14 cellular contexts compared by ENCODE assay signal in the genomic region with DNA sequence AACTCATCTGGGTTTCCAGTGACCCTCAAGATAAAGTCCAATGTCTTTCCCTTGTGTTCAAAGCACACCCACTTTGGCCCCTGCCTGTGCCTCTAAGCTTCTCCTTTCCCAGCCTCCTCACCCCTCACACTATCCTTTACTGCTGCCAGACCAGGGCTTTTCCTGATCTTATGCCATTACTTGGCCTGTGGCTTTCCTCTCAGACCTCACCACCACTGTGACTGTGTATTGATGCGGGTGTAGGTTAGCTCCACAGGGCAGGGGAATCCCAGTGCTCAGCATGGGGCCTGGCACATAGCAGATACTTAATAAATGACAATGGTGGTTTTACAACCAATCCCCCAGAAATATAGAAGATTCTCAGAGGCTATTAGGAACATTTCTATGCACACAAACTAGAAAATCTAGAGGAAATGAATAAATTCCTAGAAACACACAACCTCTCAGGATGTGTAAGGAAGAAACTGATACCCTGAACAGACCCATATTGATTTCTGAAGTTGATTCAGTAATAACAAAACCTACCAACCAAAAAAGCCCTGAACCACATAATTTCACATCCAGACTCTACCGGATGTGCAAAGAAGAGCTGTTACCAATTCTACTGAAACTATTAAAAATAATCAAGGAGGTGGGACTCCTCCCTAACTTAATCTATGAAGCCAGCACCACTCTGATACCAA.
A peak's percentile ranks its signal among the peaks of the same experiment; 100 is the strongest.
DNase-seq lines count a peak whose midpoint lies in the region; ATAC-seq and TF ChIP-seq lines count a peak whose summit lies in the region.
"Had no signal": no experiment of that assay in that cellular context is flagged by ENCODE, and none has a peak within 500 bp of the region (broad histone marks: within the 10 kb centered on the region; RNA-seq: fewer than 3 reads in every experiment).

No MANE protein-coding gene starts in this region.

- CTCF ChIA-PET in activated CD8-positive, alpha-beta memory T cell treated with anti-CD3 and anti-CD28 coated beads, Interleukin-2, amount 10 ng/mL, durations not matched to agents 7 days and 5 days (lab: Charles Lee), result interaction anchor here (1.0 to 1.3 kb wide), 2 partner anchors 48 to 140 kb away, joined by 3 read pairs; no protein-coding TSS in a partner anchor

- no peaks in the 10 kb centered on the region for H4K20me1 ChIP-seq in osteoblast (ENCODE audit: insufficient read depth, low read length)

- H3K79me2 ChIP-seq in osteoblast (ENCODE audit: insufficient read depth, low read length), result no peaks in the 10 kb centered on the region

- H3K4me2 ChIP-seq in osteoblast (ENCODE audit: insufficient read depth, low read length), result no peak overlapping the region
- H3K4me2 ChIP-seq: A549 had no signal

- no peaks in the 10 kb centered on the region for H3K27me3 ChIP-seq in osteoblast (ENCODE audit: insufficient read depth, low read length)

- no peak overlapping the region for H3K4me3 ChIP-seq in osteoblast (ENCODE audit: insufficient read depth, low read length)
- H3K4me3 ChIP-seq: A549 had no signal

- H3K4me1 Mint-ChIP-seq in activated CD8-positive, alpha-beta memory T cell treated with anti-CD3 and anti-CD28 coated beads, Interleukin-2, amount 10 ng/mL, durations not matched to agents 7 days and 5 days, result peaks cover 18% of the 10 kb centered on the region

- H3K4me1 ChIP-seq in osteoblast (ENCODE audit: insufficient read depth, low read length), result no peaks in the 10 kb centered on the region
- H3K4me1 ChIP-seq: A549 had no signal

- peak overlapping the region; percentile 31 for H3K27ac Mint-ChIP-seq in activated CD8-positive, alpha-beta memory T cell treated with anti-CD3 and anti-CD28 coated beads, Interleukin-2, amount 10 ng/mL, durations not matched to agents 7 days and 5 days

- H3K27me3 Mint-ChIP-seq in activated CD8-positive, alpha-beta memory T cell treated with anti-CD3 and anti-CD28 coated beads, Interleukin-2, amount 10 ng/mL, durations not matched to agents 7 days and 5 days, result peaks cover 16% of the 10 kb centered on the region

- no peak overlapping the region for H3K27ac ChIP-seq in osteoblast (ENCODE audit: low read depth, low read length)
- H3K27ac ChIP-seq: A549 had no signal

- H3K9me3 Mint-ChIP-seq in activated CD8-positive, alpha-beta memory T cell treated with anti-CD3 and anti-CD28 coated beads, Interleukin-2, amount 10 ng/mL, durations not matched to agents 7 days and 5 days (ENCODE audit: low read depth), result no peaks in the 10 kb centered on the region

- no peak overlapping the region for H2AFZ ChIP-seq in osteoblast (ENCODE audit: low read length)

- no peaks in the 10 kb centered on the region for H3K9me3 ChIP-seq in osteoblast (ENCODE audit: low read depth, low read length)
- H3K9me3 ChIP-seq: A549 had no signal

- H3K36me3 ChIP-seq in osteoblast (ENCODE audit: insufficient read depth, low read length), result no peaks in the 10 kb centered on the region

- peaks cover 12% of the 10 kb centered on the region for H3K36me3 Mint-ChIP-seq in activated CD8-positive, alpha-beta memory T cell treated with anti-CD3 and anti-CD28 coated beads, Interleukin-2, amount 10 ng/mL, durations not matched to agents 7 days and 5 days
- H3K36me3 Mint-ChIP-seq: naive thymus-derived CD4-positive, alpha-beta T cell had no signal

- peak; percentile 58 for DNase-seq in activated CD8-positive, alpha-beta memory T cell treated with anti-CD3 and anti-CD28 coated beads, Interleukin-2, amount 10 ng/mL, durations not matched to agents 7 days and 5 days
- no peak for DNase-seq in activated CD8-positive, alpha-beta memory T cell treated with anti-CD3 and anti-CD28 coated beads for 24 hours
- DNase-seq in kidney tubule cell (ENCODE audit: low spot score) (peak; percentile 9), osteoblast (ENCODE audit: insufficient read length, low spot score, missing footprints) (no peak), NCI-H2107 (lab: John Stamatoyannopoulos, UW) (no peak), NCI-H2029 treated with DMSO at 0.1 percent for 48 hours (lab: John Stamatoyannopoulos, UW) (no peak)
- DNase-seq: activated effector memory CD4-positive, alpha-beta T cell treated with anti-CD3 and anti-CD28 coated beads, Interleukin-2, amount 50 U/mL, for 16 hours; DMS 273 treated with DMSO at 0.1 percent for 48 hours; naive thymus-derived CD4-positive, alpha-beta T cell; NCI-H446 treated with DMSO at 0.1 percent for 48 hours had no signal

- no peak overlapping the region for H3K4me3 Mint-ChIP-seq in activated CD8-positive, alpha-beta memory T cell treated with anti-CD3 and anti-CD28 coated beads, Interleukin-2, amount 10 ng/mL, durations not matched to agents 7 days and 5 days

- peak; percentile 77 for ATAC-seq in activated CD8-positive, alpha-beta memory T cell treated with anti-CD3 and anti-CD28 coated beads, Interleukin-2, amount 10 ng/mL, durations not matched to agents 7 days and 5 days
- ATAC-seq in GM21717 (IDR thresholded peaks at IDR 0.05; ENCODE audit: unreplicated experiment) (peak; percentile 80), HG03159 (IDR thresholded peaks at IDR 0.05; ENCODE audit: unreplicated experiment) (peak; percentile 56)
- ATAC-seq: A549; esophagus mucosa; naive thymus-derived CD4-positive, alpha-beta T cell had no signal

- no peak for TF ChIP-seq CTCF in osteoblast (IDR thresholded peaks at IDR 0.05; ENCODE audit: extremely low read depth, low read depth, low read length)

Comparison
In these comparisons a context has a peak if more than half of its experiments do, and no peak if none do; other contexts are left out.
1. DNase-seq: peak in activated CD8-positive, alpha-beta memory T cell treated with anti-CD3 and anti-CD28 coated beads, Interleukin-2, amount 10 ng/mL, durations not matched to agents 7 days and 5 days (single experiment) and kidney tubule cell (single experiment); none in activated CD8-positive, alpha-beta memory T cell treated with anti-CD3 and anti-CD28 coated beads for 24 hours (single experiment), osteoblast (single experiment), NCI-H2107 (single experiment) and NCI-H2029 treated with DMSO at 0.1 percent for 48 hours (single experiment).
2. Peak in every context shown above with its lines, with median percentiles within 50 percentile points of each other: ATAC-seq.